Comparison of ENCODE assay signal across 8 cellular contexts in the genomic region with DNA sequence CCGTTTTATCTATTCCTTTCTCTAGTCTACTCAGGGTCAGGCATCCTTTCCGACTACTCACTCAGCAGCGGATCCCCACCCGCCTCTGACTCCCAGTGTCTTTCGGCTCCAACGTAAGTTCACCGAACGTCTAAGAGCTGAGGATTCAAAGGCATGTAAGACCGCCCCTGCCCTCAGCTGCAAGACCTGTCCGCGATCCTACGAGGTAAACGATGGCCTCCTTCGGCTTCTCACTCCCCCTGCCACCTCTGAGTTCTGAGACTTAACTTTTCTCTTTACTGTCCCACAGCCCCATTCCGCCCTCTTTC. TPM values are rescaled to one million over a fixed set of nuclear protein-coding genes. Genes with fewer than 3 reads are reported as not detected.
A peak's percentile ranks its signal among the peaks of the same experiment; 100 is the strongest.
DNase-seq lines count a peak whose midpoint lies in the region; ATAC-seq, FAIRE-seq and TF ChIP-seq lines count a peak whose summit lies in the region.

No MANE protein-coding gene starts in this region.

- TF ChIP-seq POLR2A in A549 (IDR thresholded peaks at IDR 0.05; ENCODE audit: low read length), result no peak
- TF ChIP-seq POLR2A in esophagus muscularis mucosa (IDR thresholded peaks at IDR 0.05; ENCODE audit: low read depth), result no peak
- no peak for TF ChIP-seq POLR2A in sigmoid colon (IDR thresholded peaks at IDR 0.05)

- H3K27me3 ChIP-seq in PC-3 (ENCODE audit: low read length), result no peaks in the 10 kb centered on the region
- no peaks in the 10 kb centered on the region for H3K27me3 ChIP-seq in esophagus muscularis mucosa
- H3K27me3 ChIP-seq in sigmoid colon, result no peaks in the 10 kb centered on the region

- intact Hi-C loops in PC-3 (cut with micrococcal nuclease), result loop anchor here (1.0 to 10.0 kb wide), 5 partner anchors 27 to 163 kb away; a partner anchor contains a TSS
- intact Hi-C loops in esophagus muscularis mucosa (cut with DNase I), result loop anchor here (2.0 to 10.0 kb wide), 2 partner anchors 65 to 163 kb away; a partner anchor contains a TSS
- intact Hi-C loops in sigmoid colon (cut with DNase I), result loop anchor here (2.0 to 10.0 kb wide), 4 partner anchors 27 to 283 kb away; a partner anchor contains a TSS

- H3K9ac ChIP-seq in PC-3 (ENCODE audit: low read length), result peak overlapping the region; percentile 94

- no peaks in the 10 kb centered on the region for H3K9me2 ChIP-seq in PC-3 (replicated peaks; ENCODE audit: low read length)

- ATAC-seq in A549 (peak; percentile 52 to 60; a peak in 5 of 6 replicates), GM21360 (IDR thresholded peaks at IDR 0.05; ENCODE audit: unreplicated experiment) (peak; percentile 6), PC-3 (peak; percentile 1), GM18868 (IDR thresholded peaks at IDR 0.05; ENCODE audit: unreplicated experiment) (no peak)

- H3K79me2 ChIP-seq in PC-3 (ENCODE audit: low read length), result peaks cover 15% of the 10 kb centered on the region

- CTCF ChIA-PET in A549 (lab: Yijun Ruan, JAX), result interaction anchor here (0.7 to 4.5 kb wide), 18 partner anchors 11 to 102 kb away, joined by 3 to 34 read pairs (median 5); a partner anchor contains a TSS
- CTCF ChIA-PET in PC-3 (lab: Charles Lee), result interaction anchor here (0.5 to 2.4 kb wide), 6 partner anchors 34 to 168 kb away, joined by 3 to 41 read pairs (median 10); a partner anchor contains a TSS

- BruUV-seq in PC-3 (replicated peaks; lab: Mats Ljungman, UMichigan), result TSS peak; percentile 59

- FAIRE-seq in A549 (lab: Jason Lieb, UNC), result no peak

- H3K4me1 ChIP-seq in A549 (peaks cover 9% of the 10 kb centered on the region; the same call in 2 of the 3 replicates), PC-3 (ENCODE audit: insufficient read depth, low read length) (peaks cover 15% of the 10 kb centered on the region), esophagus muscularis mucosa (peaks cover 11 to 30% (median 20%) of the 10 kb centered on the region in 4 donors), sigmoid colon (peaks cover 0 to 22% (median 14%) of the 10 kb centered on the region in 4 donors)

- no peak for TF ChIP-seq EP300 in A549 (IDR thresholded peaks at IDR 0.05)
- TF ChIP-seq EP300 in esophagus muscularis mucosa (IDR thresholded peaks at IDR 0.05), result no peak
- no peak for TF ChIP-seq EP300 in sigmoid colon (IDR thresholded peaks at IDR 0.05)

- no peak for TF ChIP-seq RAD21 in A549 (conservative IDR thresholded peaks at IDR 0.05 in 1 of 2, IDR thresholded peaks at IDR 0.05 in 1 of 2)

- POLR2A ChIA-PET in A549 (lab: Yijun Ruan, JAX) (interaction anchor here (0.5 to 3.3 kb wide), 34 partner anchors 8 to 1265 kb away, joined by 3 to 87 read pairs (median 6); a partner anchor contains a TSS), PC-3 (lab: Charles Lee; ENCODE audit: unreplicated experiment) (interaction anchor here (0.6 to 1.9 kb wide), 9 partner anchors 12 to 567 kb away, joined by 3 to 34 read pairs (median 4); a partner anchor contains a TSS)

- H3K36me3 ChIP-seq in PC-3 (ENCODE audit: low read depth, low read length) (peaks cover 31% of the 10 kb centered on the region), esophagus muscularis mucosa (peaks cover 36 to 44% (median 41%) of the 10 kb centered on the region in 4 donors), sigmoid colon (peaks cover 24 to 44% (median 36%) of the 10 kb centered on the region in 4 donors)

- H3K4me3 ChIP-seq in A549 (peak overlapping the region; percentile 83), PC-3 (ENCODE audit: low read length) (peak overlapping the region; percentile 97), esophagus muscularis mucosa (peak overlapping the region; percentile 78 to 94 (median 81)), sigmoid colon (peak overlapping the region; percentile 58 to 94 (median 92))

- H3K4me2 ChIP-seq in A549 (peak overlapping the region; percentile 70), PC-3 (ENCODE audit: low read length) (peak overlapping the region; percentile 94)

- H3K27ac ChIP-seq in A549 (peak overlapping the region; percentile 88 to 92), PC-3 (ENCODE audit: low read length) (peak overlapping the region; percentile 23; the same call in 1 of the 2 replicates), esophagus muscularis mucosa (replicated peaks in 1 of 4) (peak overlapping the region; percentile 89 to 97 (median 94)), sigmoid colon (peak overlapping the region; percentile 95 to 98 (median 96))

- WGBS in A549 (ENCODE audit: missing lambda C conversion rate), result under 1% methylated on average over 15 of the region's 15 CpGs
- WGBS in esophagus muscularis mucosa, result 0% methylated on average over 15 of the region's 15 CpGs
- 0 to 1% methylated on average over 15 of the region's 15 CpGs for WGBS in sigmoid colon, 2 donors

- H4K20me1 ChIP-seq in PC-3 (ENCODE audit: low read length), result no peaks in the 10 kb centered on the region

- TF ChIP-seq CTCF in A549 (IDR thresholded peaks at IDR 0.05) (no peak), PC-3 (conservative IDR thresholded peaks at IDR 0.05; ENCODE audit: low read depth, low read length) (no peak), esophagus muscularis mucosa (IDR thresholded peaks at IDR 0.05) (no peak), sigmoid colon (IDR thresholded peaks at IDR 0.05) (no peak)

- no peak for DNase-seq in A549 (ENCODE audit: low read depth in 1 of 2, low spot score in 1 of 2)
- DNase-seq in PC-3, result no peak
- no peak for DNase-seq in esophagus muscularis mucosa (ENCODE audit: extremely low spot score)
- DNase-seq in sigmoid colon, result no peak
- DNase-seq in HuH-7.5 (ENCODE audit: low spot score), result no peak
- no peak for DNase-seq in NCI-H510A (lab: John Stamatoyannopoulos, UW)

- H3F3A ChIP-seq in PC-3 (ENCODE audit: low read length, unreplicated experiment), result no peaks in the 10 kb centered on the region

- H2AFZ ChIP-seq in PC-3 (ENCODE audit: low read length), result peak overlapping the region; percentile 82

- no peaks in the 10 kb centered on the region for H3K9me3 ChIP-seq in A549
- H3K9me3 ChIP-seq in PC-3 (ENCODE audit: low read length), result no peaks in the 10 kb centered on the region
- no peaks in the 10 kb centered on the region for H3K9me3 ChIP-seq in esophagus muscularis mucosa
- H3K9me3 ChIP-seq in sigmoid colon, result no peaks in the 10 kb centered on the region

TF ChIP-seq in A549, 52 proteins besides CTCF, POLR2A, EP300 and RAD21 (continues in another document):
- TF ChIP-seq FOSL2 (IDR thresholded peaks at IDR 0.05) (no peak), FOSL2 (CRISPR knock-in tag; IDR thresholded peaks at IDR 0.05) (no peak), RCOR1 (IDR thresholded peaks at IDR 0.05; ENCODE audit: low read depth, low read length) (no peak), ZFP36 (IDR thresholded peaks at IDR 0.05; ENCODE audit: borderline replicate concordance, partially characterized antibody) (no peak), HOXB5 (CRISPR knock-in tag; IDR thresholded peaks at IDR 0.05) (no peak), RARB (CRISPR knock-in tag; IDR thresholded peaks at IDR 0.05) (no peak), SREBF2 (IDR thresholded peaks at IDR 0.05) (no peak), RFX5 (IDR thresholded peaks at IDR 0.05) (no peak), RNF2 (IDR thresholded peaks at IDR 0.05; ENCODE audit: borderline replicate concordance, low read depth) (no peak), EHF (CRISPR knock-in tag; IDR thresholded peaks at IDR 0.05) (no peak), CBX2 (IDR thresholded peaks at IDR 0.05; ENCODE audit: borderline replicate concordance, low read depth) (no peak), FOSB (CRISPR knock-in tag; IDR thresholded peaks at IDR 0.05) (no peak)
- TF ChIP-seq, protein P1, sequence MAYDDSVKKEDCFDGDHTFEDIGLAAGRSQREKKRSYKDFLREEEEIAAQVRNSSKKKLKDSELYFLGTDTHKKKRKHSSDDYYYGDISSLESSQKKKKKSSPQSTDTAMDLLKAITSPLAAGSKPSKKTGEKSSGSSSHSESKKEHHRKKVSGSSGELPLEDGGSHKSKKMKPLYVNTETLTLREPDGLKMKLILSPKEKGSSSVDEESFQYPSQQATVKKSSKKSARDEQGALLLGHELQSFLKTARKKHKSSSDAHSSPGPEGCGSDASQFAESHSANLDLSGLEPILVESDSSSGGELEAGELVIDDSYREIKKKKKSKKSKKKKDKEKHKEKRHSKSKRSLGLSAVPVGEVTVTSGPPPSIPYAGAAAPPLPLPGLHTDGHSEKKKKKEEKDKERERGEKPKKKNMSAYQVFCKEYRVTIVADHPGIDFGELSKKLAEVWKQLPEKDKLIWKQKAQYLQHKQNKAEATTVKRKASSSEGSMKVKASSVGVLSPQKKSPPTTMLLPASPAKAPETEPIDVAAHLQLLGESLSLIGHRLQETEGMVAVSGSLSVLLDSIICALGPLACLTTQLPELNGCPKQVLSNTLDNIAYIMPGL (CRISPR knock-in tag; IDR thresholded peaks at IDR 0.05; ENCODE audit: borderline replicate concordance), result no peak
- TF ChIP-seq, protein P2, sequence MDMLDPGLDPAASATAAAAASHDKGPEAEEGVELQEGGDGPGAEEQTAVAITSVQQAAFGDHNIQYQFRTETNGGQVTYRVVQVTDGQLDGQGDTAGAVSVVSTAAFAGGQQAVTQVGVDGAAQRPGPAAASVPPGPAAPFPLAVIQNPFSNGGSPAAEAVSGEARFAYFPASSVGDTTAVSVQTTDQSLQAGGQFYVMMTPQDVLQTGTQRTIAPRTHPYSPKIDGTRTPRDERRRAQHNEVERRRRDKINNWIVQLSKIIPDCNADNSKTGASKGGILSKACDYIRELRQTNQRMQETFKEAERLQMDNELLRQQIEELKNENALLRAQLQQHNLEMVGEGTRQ (IDR thresholded peaks at IDR 0.05), result no peak

RNA-seq across cellular contexts. Expression of a gene that starts 0.3 kb away (rescaled TPM):
- 241 and 260 TPM in 2 replicates for polyA plus RNA-seq in A549 (2011; rRNA removed)
- 112 and 123 TPM in 2 replicates for polyA plus RNA-seq in A549 (2012; cell fraction: cytosol; rRNA removed)
- 60.7 and 203 TPM in 2 replicates for polyA plus RNA-seq in A549 (2012; cell fraction: nucleus; rRNA removed)
- polyA plus RNA-seq in A549 (2017; fragmentation: RNase III; extraction: RNeasy Plus Mini Kit Qiagen cat#74134 plus additional on column Dnase treatment), result 117 to 124 TPM (median 123 TPM) in 3 replicates
- polyA minus RNA-seq in A549 (2011; rRNA and poly(A)+ RNA removed), result 81.6 and 112 TPM in 2 replicates
- total RNA-seq in PC-3 (2014; rRNA removed), result 100.0 and 116 TPM in 2 replicates
- total RNA-seq in esophagus muscularis mucosa, result 10 to 100 TPM; 35.3 to 59.6 (median 47.0) TPM
- total RNA-seq in sigmoid colon, result 10 to 100 TPM; 50.5 to 65.3 (median 57.4) TPM
- polyA plus RNA-seq in sigmoid colon, result 100 to 1,000 TPM in 1 of 3 donors, 10 to 100 TPM in 2; 90.1 to 114 (median 99.3) TPM

RNA-seq across cellular contexts. Expression of a gene that starts 23.1 kb away (rescaled TPM):
- not detected in 2 replicates for polyA plus RNA-seq in A549 (2011; rRNA removed)
- not detected in 2 replicates for polyA plus RNA-seq in A549 (2012; cell fraction: cytosol; rRNA removed)
- 0.01 and 0.04 TPM in 2 replicates for polyA plus RNA-seq in A549 (2012; cell fraction: nucleus; rRNA removed)
- polyA plus RNA-seq in A549 (2017; fragmentation: RNase III; extraction: RNeasy Plus Mini Kit Qiagen cat#74134 plus additional on column Dnase treatment), result not detected in 3 replicates
- polyA minus RNA-seq in A549 (2011; rRNA and poly(A)+ RNA removed), result not detected in 2 replicates
- total RNA-seq in PC-3 (2014; rRNA removed), result 4.3 and 8.3 TPM in 2 replicates
- total RNA-seq in esophagus muscularis mucosa, result 10 to 100 TPM in 3 of 4 donors, 1 to 10 TPM in 1; 10.0 to 19.0 (median 16.0) TPM
- 10 to 100 TPM; 12.5 to 28.4 (median 17.0) TPM for total RNA-seq in sigmoid colon
- 1 to 10 TPM in 2 of 3 donors, under 1 TPM in 1; 0.69 to 7.2 (median 3.6) TPM for polyA plus RNA-seq in sigmoid colon

Comparison
In these comparisons a context has a peak if more than half of its experiments do, and no peak if none do; other contexts are left out.
1. H3K27ac ChIP-seq: peak in every context shown above with its lines; median percentile 96 in sigmoid colon; 94 in esophagus muscularis mucosa; 90 in A549; 23 in PC-3.